20 cellular contexts compared by ENCODE assay signal in the genomic region with DNA sequence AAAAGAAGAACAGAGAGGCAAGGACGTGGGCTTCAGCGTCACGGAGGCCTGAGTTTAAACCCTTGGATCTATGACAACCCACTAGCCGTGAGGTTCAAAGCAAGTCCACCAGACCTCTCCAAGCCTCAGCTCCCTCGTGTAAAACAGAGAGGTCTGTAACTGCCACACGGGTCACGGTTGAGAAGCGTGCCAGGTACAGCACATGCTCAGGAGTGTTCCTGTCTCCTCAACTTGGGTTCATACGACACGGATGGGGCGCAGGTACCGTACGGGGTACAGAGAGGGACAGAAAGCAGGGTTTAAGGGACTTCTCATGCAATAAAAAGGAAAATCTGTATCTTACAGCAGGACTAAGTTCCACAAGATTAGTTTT.
DNase-seq lines count a peak whose midpoint lies in the region; FAIRE-seq and TF ChIP-seq lines count a peak whose summit lies in the region.
"Had no signal": no experiment of that assay in that cellular context is flagged by ENCODE, and none has a peak within 500 bp of the region (broad histone marks: within the 10 kb centered on the region; RNA-seq: fewer than 3 reads in every experiment).

No MANE protein-coding gene starts in this region.

- H3K9me3 ChIP-seq in HUES64 (ENCODE audit: insufficient read depth, low read depth, low read length) (no peaks in the 10 kb centered on the region), muscle layer of colon (ENCODE audit: low read length) (no peaks in the 10 kb centered on the region), skeletal muscle tissue (ENCODE audit: control insufficient read depth in 3 of 3, low read length in 3 of 3) (no peaks in the 10 kb centered on the region)
- H3K9me3 ChIP-seq: testis had no signal

- peaks cover 15% of the 10 kb centered on the region for H3K4me1 ChIP-seq in HUES64 (ENCODE audit: insufficient read depth, low read length)
- H3K4me1 ChIP-seq in muscle layer of colon (ENCODE audit: insufficient read depth, low read length), result peaks cover 54% of the 10 kb centered on the region
- peaks cover 25 to 42% (median 42%) of the 10 kb centered on the region in 3 donors for H3K4me1 ChIP-seq in skeletal muscle tissue (ENCODE audit: control insufficient read depth in 3 of 3, insufficient read depth in 3 of 3, low read length in 3 of 3)

- WGBS in HUES64, result 91% methylated on average over 13 of the region's 13 CpGs

- in situ Hi-C loops in GM13977 (cut with MboI; ENCODE audit: low pct_unique_long_range_greater_than_20kb, low sequenced_read_pairs, unreplicated experiment), result no loop called here

- H3K4me3 ChIP-seq in HUES64 (ENCODE audit: low read length), result no peak overlapping the region
- H3K4me3 ChIP-seq in bronchial epithelial cell (ENCODE audit: low read depth, low read length), result no peak overlapping the region
- H3K4me3 ChIP-seq in muscle layer of colon (ENCODE audit: low read depth in 1 of 2, low read length in 2 of 2), result no peak overlapping the region
- H3K4me3 ChIP-seq in skeletal muscle tissue (ENCODE audit: low read length in 3 of 3), result no peak overlapping the region
- H3K4me3 ChIP-seq: dorsolateral prefrontal cortex, testis had no signal

- H3K27ac ChIP-seq in HUES64 (ENCODE audit: low read depth, low read length) (0 out of 2 replicates have a peak overlapping the region, but pooled peaks have one; percentile 13), muscle layer of colon (ENCODE audit: low read depth, low read length) (peak overlapping the region; percentile 95), skeletal muscle tissue (ENCODE audit: low read depth, low read length) (peak overlapping the region; percentile 81)
- H3K27ac ChIP-seq: epithelial cell of prostate had no signal

- H3K36me3 ChIP-seq in HUES64 (ENCODE audit: insufficient read depth, low read length) (no peaks in the 10 kb centered on the region), bronchial epithelial cell (ENCODE audit: control insufficient read depth, insufficient read depth, low read length) (no peaks in the 10 kb centered on the region), muscle layer of colon (ENCODE audit: insufficient read depth, low read length) (no peaks in the 10 kb centered on the region), skeletal muscle tissue (ENCODE audit: control insufficient read depth in 3 of 3, insufficient read depth in 3 of 3, low read length in 3 of 3) (no peaks in the 10 kb centered on the region)

- DNase-seq in bronchial epithelial cell (ENCODE audit: low read depth) (no peak), globus pallidus (ENCODE audit: low spot score) (no peak), DMS 273 treated with DMSO at 0.1 percent for 48 hours (lab: John Stamatoyannopoulos, UW) (no peak), GM13977 (ENCODE audit: low spot score) (no peak), inferior parietal cortex (ENCODE audit: extremely low spot score) (no peak)
- DNase-seq: activated CD4-positive, alpha-beta T cell treated with anti-CD3 and anti-CD28 coated beads, Interleukin-2, amount 10 ng/mL, durations not matched to agents 7 days and 5 days; CD4-positive, CD25-positive, alpha-beta regulatory T cell; dorsolateral prefrontal cortex; KG1; NCI-H1930; NCI-H226; NCI-H82; T-helper 1 cell; testis had no signal

- H3K9ac ChIP-seq in HUES64 (ENCODE audit: low read depth, low read length), result no peak overlapping the region
- H3K9ac ChIP-seq in muscle layer of colon (ENCODE audit: low read length), result no peak overlapping the region
- no peak overlapping the region for H3K9ac ChIP-seq in skeletal muscle tissue (ENCODE audit: low read depth in 1 of 3, low read length in 3 of 3)

- no peak for TF ChIP-seq CTCF in bronchial epithelial cell (IDR thresholded peaks at IDR 0.05; ENCODE audit: insufficient read depth, low read length, severe bottlenecking)
- TF ChIP-seq CTCF in GM13977 (IDR thresholded peaks at IDR 0.05; ENCODE audit: extremely low read depth, insufficient read depth, missing control alignments), result no peak

- H3K27me3 ChIP-seq in HUES64 (ENCODE audit: insufficient read depth, low read length) (no peaks in the 10 kb centered on the region), bronchial epithelial cell (ENCODE audit: control insufficient read depth, insufficient read depth, low read length) (no peaks in the 10 kb centered on the region), muscle layer of colon (ENCODE audit: control insufficient read depth in 1 of 2, insufficient read depth in 2 of 2, low read length in 2 of 2) (no peaks in the 10 kb centered on the region), skeletal muscle tissue (ENCODE audit: control insufficient read depth in 3 of 3, insufficient read depth in 3 of 3, low read length in 3 of 3) (no peaks in the 10 kb centered on the region)
- H3K27me3 ChIP-seq: dorsolateral prefrontal cortex, testis had no signal

- peak; percentile 90 for FAIRE-seq in bronchial epithelial cell (lab: Jason Lieb, UNC)
- FAIRE-seq: GM12891, H1 had no signal

Comparison
In these comparisons a context has a peak if more than half of its experiments do, and no peak if none do; other contexts are left out.
1. H3K27ac ChIP-seq: peak in every context shown above with its lines; median percentile 95 in muscle layer of colon; 81 in skeletal muscle tissue; 13 in HUES64.